Comparison of ENCODE assay signal across 18 cellular contexts in genomic region chr15:88252441-88252840, GRCh38. TPM values are rescaled to one million over a fixed set of nuclear protein-coding genes. Genes with fewer than 3 reads are reported as not detected.
"Had no signal": no experiment of that assay in that cellular context is flagged by ENCODE, and none has a peak within 500 bp of the region (broad histone marks: within the 10 kb centered on the region; RNA-seq: fewer than 3 reads in every experiment).

No MANE protein-coding gene starts in this region.

- H3K9ac ChIP-seq: parathyroid adenoma had no signal

- H3K9me3 ChIP-seq: gastrocnemius medialis, lower lobe of right lung, prostate gland had no signal

- H3K27ac ChIP-seq: epithelial cell of prostate, gastrocnemius medialis, lower lobe of right lung, parathyroid adenoma, prostate gland, skin epidermis had no signal

- DNase-seq: effector CD8-positive, alpha-beta T cell; endodermal cell; foreskin fibroblast; gastrocnemius medialis; head of caudate nucleus; left ventricle myocardium superior; lower lobe of right lung; natural killer cell; right cardiac atrium; stimulated activated CD4-positive, alpha-beta T cell treated with anti-CD3 and anti-CD28 coated beads, Interleukin-15, amount 100 ng/mL, for 24 hours; stimulated activated CD4-positive, alpha-beta T cell treated with anti-CD3 and anti-CD28 coated beads, Interleukin-2, amount 100 ng/mL, for 48 hours; stimulated activated naive B cell treated with anti-CD40 and anti-IgM and Interleukin-4, amounts not matched to agents 10 μg/mL and 1 μg/mL and 100 μg/mL, for 72 hours had no signal

- H3K36me3 ChIP-seq: gastrocnemius medialis, lower lobe of right lung, prostate gland had no signal

- H3K79me2 ChIP-seq: parathyroid adenoma had no signal

- H2AFZ ChIP-seq: parathyroid adenoma had no signal

- H3K4me1 ChIP-seq: parathyroid adenoma had no signal

- H3K4me3 ChIP-seq: gastrocnemius medialis, lower lobe of right lung, prostate gland, skin epidermis had no signal

- FAIRE-seq: keratinocyte had no signal

- ATAC-seq: esophagus mucosa; gastrocnemius medialis; left ventricle myocardium superior; lower lobe of right lung; natural killer cell; right cardiac atrium; stimulated activated naive B cell treated with anti-CD40 and anti-IgM and Interleukin-4, amounts not matched to agents 10 μg/mL and 1 μg/mL and 100 μg/mL, for 72 hours had no signal

RNA-seq across cellular contexts. Expression of gene NTRK3, which starts 4.1 kb away (rescaled TPM):
- total RNA-seq: natural killer cell had no signal
- polyA plus RNA-seq: keratinocyte had no signal
